In genomic region chr13:25249001-25249543, GRCh38 we compare ENCODE assay signal across 9 cellular contexts. TPM values are rescaled to one million over a fixed set of nuclear protein-coding genes. Genes with fewer than 3 reads are reported as not detected.
DNase-seq lines count a peak whose midpoint lies in the region; ATAC-seq, FAIRE-seq and TF ChIP-seq lines count a peak whose summit lies in the region.
"Had no signal": no experiment of that assay in that cellular context is flagged by ENCODE, and none has a peak within 500 bp of the region (broad histone marks: within the 10 kb centered on the region; RNA-seq: fewer than 3 reads in every experiment).

No MANE protein-coding gene starts in this region.

- H3K4me1 ChIP-seq in A549 (0 out of 3 replicates have a peak, but pooled peaks cover 3% of the 10 kb centered on the region), IMR-90 (ENCODE audit: control insufficient read depth, insufficient read depth, low read length) (no peaks in the 10 kb centered on the region), mesendoderm (ENCODE audit: control insufficient read depth, low read depth, low read length) (no peaks in the 10 kb centered on the region), esophagus squamous epithelium (no peaks in the 10 kb centered on the region)

- H2BK20ac ChIP-seq in IMR-90 (ENCODE audit: low read depth, low read length) = no peak overlapping the region

- no peak overlapping the region for H3K14ac ChIP-seq in IMR-90 (replicated peaks; ENCODE audit: low read depth, low read length)

- H3K4ac ChIP-seq in IMR-90 (ENCODE audit: low read depth, low read length) (no peak overlapping the region), mesendoderm (ENCODE audit: low read depth, low read length) (no peak overlapping the region)

- WGBS in A549 (ENCODE audit: missing lambda C conversion rate) = 44% methylated on average over 5 of the region's 5 CpGs
- no CpG with 5 or more reads among the region's 5 CpGs for WGBS in IMR-90 (ENCODE audit: extremely low coverage in 2 of 2, insufficient read length in 1 of 2), 2 experiments
- no CpG with 5 or more reads among the region's 5 CpGs for WGBS in mesendoderm (ENCODE audit: extremely low coverage, insufficient coverage, low lambda C conversion rate)
- WGBS in esophagus squamous epithelium, 2 donors = 40 to 57% methylated on average over 5 of the region's 5 CpGs

- H3K27me3 ChIP-seq in IMR-90 (ENCODE audit: control insufficient read depth, insufficient read depth, low read length) (no peaks in the 10 kb centered on the region), mesendoderm (ENCODE audit: insufficient read depth, low read length, poor library complexity) (no peaks in the 10 kb centered on the region), esophagus squamous epithelium (no peaks in the 10 kb centered on the region)

- peak in 1 of 2 experiments; percentile 9 for DNase-seq in A549 (ENCODE audit: low read depth in 1 of 2, low spot score in 1 of 2)
- DNase-seq in IMR-90 = peak; percentile 43
- peak; percentile 61 for DNase-seq in mesendoderm
- no peak for DNase-seq in activated CD4-positive, alpha-beta T cell treated with anti-CD3 and anti-CD28 coated beads, Interleukin-2, amount 50 U/mL, for 4 hours
- no peak for DNase-seq in esophagus squamous epithelium (lab: John Stamatoyannopoulos, UW)

- POLR2A ChIA-PET in A549 (lab: Yijun Ruan, JAX) = no interaction called here
- POLR2A ChIA-PET in IMR-90 (lab: Charles Lee; ENCODE audit: unreplicated experiment) = no interaction called here

- in situ Hi-C loops in IMR-90 (cut with MboI; ENCODE audit: low sequenced_read_pairs) = no loop called here

- H4K20me1 ChIP-seq in IMR-90 (ENCODE audit: insufficient read depth, low read length) = no peaks in the 10 kb centered on the region

- intact Hi-C loops in IMR-90 (cut with micrococcal nuclease) (no loop called here), esophagus squamous epithelium (cut with DNase I) (no loop called here)

- no peak for FAIRE-seq in A549 (lab: Jason Lieb, UNC)
- FAIRE-seq: colon had no signal

- H3K27ac ChIP-seq in A549 (no peak overlapping the region), IMR-90 (ENCODE audit: insufficient read depth, low read length) (no peak overlapping the region), angular gyrus (ENCODE audit: low read depth, low read length) (peak overlapping the region; percentile 37), mesendoderm (ENCODE audit: low read depth, low read length) (no peak overlapping the region), esophagus squamous epithelium (no peak overlapping the region)

- H2BK5ac ChIP-seq in IMR-90 (ENCODE audit: low read depth, low read length, poor library complexity, severe bottlenecking) = no peak overlapping the region
- no peak overlapping the region for H2BK5ac ChIP-seq in mesendoderm (ENCODE audit: low read length)

- H4K5ac ChIP-seq in IMR-90 (ENCODE audit: low read depth, low read length) (no peak overlapping the region), mesendoderm (ENCODE audit: low read length) (no peak overlapping the region)

- H3K79me2 ChIP-seq in mesendoderm (ENCODE audit: control insufficient read depth, insufficient read depth, low read length) = no peaks in the 10 kb centered on the region

- H3K79me1 ChIP-seq in IMR-90 (ENCODE audit: low read depth in 1 of 2, low read length in 2 of 2) (no peaks in the 10 kb centered on the region), mesendoderm (ENCODE audit: low read length) (no peaks in the 10 kb centered on the region)

- H4K91ac ChIP-seq in IMR-90 (ENCODE audit: insufficient read depth, low read depth, low read length) = no peak overlapping the region

- H3K4me2 ChIP-seq in A549 (no peak overlapping the region), IMR-90 (ENCODE audit: low read depth, low read length) (no peak overlapping the region), mesendoderm (ENCODE audit: low read length) (no peak overlapping the region)

- H3K4me3 ChIP-seq in A549 = no peak overlapping the region
- no peak overlapping the region for H3K4me3 ChIP-seq in IMR-90 (ENCODE audit: insufficient read depth, low read depth, low read length)
- H3K4me3 ChIP-seq in mesendoderm (ENCODE audit: low read length) = no peak overlapping the region
- no peak overlapping the region for H3K4me3 ChIP-seq in esophagus squamous epithelium

- no peak overlapping the region for H2AK5ac ChIP-seq in IMR-90 (ENCODE audit: low read depth, low read length)
- no peak overlapping the region for H2AK5ac ChIP-seq in mesendoderm (ENCODE audit: low read length)

- BruUV-seq in IMR-90 (replicated peaks; lab: Mats Ljungman, UMichigan) = no TSS peak

- no peak overlapping the region for H2BK15ac ChIP-seq in IMR-90 (ENCODE audit: low read depth, low read length)
- no peak overlapping the region for H2BK15ac ChIP-seq in mesendoderm (replicated peaks; ENCODE audit: low read depth)

- TF ChIP-seq EP300 in A549 (IDR thresholded peaks at IDR 0.05) = no peak

- H3K56ac ChIP-seq in IMR-90 (ENCODE audit: extremely low read depth, insufficient read depth, low read length) = no peak overlapping the region
- H3K56ac ChIP-seq in mesendoderm (ENCODE audit: low read length) = no peak overlapping the region

- H3K36me3 ChIP-seq in IMR-90 (ENCODE audit: control insufficient read depth, insufficient read depth, low read length) (peaks cover 11% of the 10 kb centered on the region), mesendoderm (ENCODE audit: control insufficient read depth, insufficient read depth, low read length) (no peaks in the 10 kb centered on the region), esophagus squamous epithelium (peaks cover 0 to 60% (median 0%) of the 10 kb centered on the region in 3 donors)

- H3K9me3 ChIP-seq in A549 = no peaks in the 10 kb centered on the region
- H3K9me3 ChIP-seq in IMR-90 (ENCODE audit: control insufficient read depth, insufficient read depth, low read length) = no peaks in the 10 kb centered on the region
- no peaks in the 10 kb centered on the region for H3K9me3 ChIP-seq in esophagus squamous epithelium

- H3K18ac ChIP-seq in IMR-90 (ENCODE audit: low read depth, low read length) (no peak overlapping the region), mesendoderm (ENCODE audit: low read length) (no peak overlapping the region)

- CTCF ChIA-PET in A549 (lab: Yijun Ruan, JAX) = no interaction called here
- CTCF ChIA-PET in IMR-90 (lab: Yijun Ruan, JAX) = no interaction called here

- no peak overlapping the region for H3K9ac ChIP-seq in IMR-90 (ENCODE audit: low read depth, low read length)
- H3K9ac ChIP-seq in mesendoderm (ENCODE audit: low read length) = no peak overlapping the region

- TF ChIP-seq POLR2A in A549 (IDR thresholded peaks at IDR 0.05; ENCODE audit: low read length) (no peak), IMR-90 (IDR thresholded peaks at IDR 0.05; ENCODE audit: low read depth, low read length) (no peak), esophagus squamous epithelium (IDR thresholded peaks at IDR 0.05) (no peak)

- H2AFZ ChIP-seq in IMR-90 (replicated peaks; ENCODE audit: low read length, poor library complexity) = no peak overlapping the region

- H3K23ac ChIP-seq in IMR-90 (ENCODE audit: low read depth, low read length) (no peak overlapping the region), mesendoderm (ENCODE audit: low read length) (no peak overlapping the region)

- TF ChIP-seq RAD21 in A549 (conservative IDR thresholded peaks at IDR 0.05 in 1 of 2, IDR thresholded peaks at IDR 0.05 in 1 of 2) (peak in 1 of 2 experiments; percentile 29; a peak in 2 of 5 replicates), IMR-90 (IDR thresholded peaks at IDR 0.05; ENCODE audit: low read length) (no peak)

- ATAC-seq in A549 (peak in 1 of 2 experiments; percentile 58; a peak in 2 of 6 replicates), GM18502 (IDR thresholded peaks at IDR 0.05; ENCODE audit: poor library complexity, unreplicated experiment) (peak; percentile 74), IMR-90 (ENCODE audit: low read depth) (peak; percentile 85), HG02642 (IDR thresholded peaks at IDR 0.05; ENCODE audit: poor library complexity, unreplicated experiment) (no peak)

- no peak overlapping the region for H2BK120ac ChIP-seq in IMR-90 (ENCODE audit: low read depth, low read length)
- no peak overlapping the region for H2BK120ac ChIP-seq in mesendoderm (ENCODE audit: low read depth, low read length)

- H4K8ac ChIP-seq in IMR-90 (ENCODE audit: low read depth in 2 of 2, low read length in 2 of 2) = no peak overlapping the region
- no peak overlapping the region for H4K8ac ChIP-seq in mesendoderm (ENCODE audit: low read depth, low read length)

- no peaks in the 10 kb centered on the region for H3K9me1 ChIP-seq in IMR-90 (ENCODE audit: insufficient read depth, low read length)

- 0 out of 3 replicates have a peak, but pooled peaks have one; percentile 14 for TF ChIP-seq CTCF in A549 (IDR thresholded peaks at IDR 0.05)
- TF ChIP-seq CTCF in IMR-90 (conservative IDR thresholded peaks at IDR 0.05; ENCODE audit: low read depth, low read length) = peak; percentile 40
- TF ChIP-seq CTCF in esophagus squamous epithelium (IDR thresholded peaks at IDR 0.05) = no peak

- H2AK9ac ChIP-seq in IMR-90 (replicated peaks; ENCODE audit: low read depth, low read length, poor library complexity) = no peak overlapping the region

- dilution Hi-C loops in IMR-90 (cut with HindIII; ENCODE audit: low sequenced_read_pairs, unreplicated experiment) = no loop called here

RNA-seq across cellular contexts. Expression of gene MTMR6, which starts 38.2 kb away (rescaled TPM):
- polyA plus RNA-seq in A549 (2011; rRNA removed) (15.1 and 22.4 TPM in 2 replicates), A549 (2017; fragmentation: RNase III; extraction: RNeasy Plus Mini Kit Qiagen cat#74134 plus additional on column Dnase treatment) (8.7 to 9.1 TPM (median 8.8 TPM) in 3 replicates), IMR-90 (2012; rRNA removed) (7.4 and 9.4 TPM in 2 replicates)
- 3.0 and 3.2 TPM in 2 replicates for polyA plus RNA-seq in A549 (2012; cell fraction: cytosol; rRNA removed)
- 1.7 and 2.6 TPM in 2 replicates for polyA plus RNA-seq in A549 (2012; cell fraction: nucleus; rRNA removed)
- polyA minus RNA-seq in A549 (2011; rRNA and poly(A)+ RNA removed) = 5.5 and 5.8 TPM in 2 replicates
- total RNA-seq in IMR-90 (2012; rRNA removed) (21.7 and 33.1 TPM in 2 replicates), esophagus squamous epithelium (10 to 100 TPM in 3 of 4 donors, 1 to 10 TPM in 1; 6.5 to 14.9 (median 13.2) TPM)
- 2.7 and 3.8 TPM in 2 replicates for polyA plus RNA-seq in IMR-90 (2012; cell fraction: cytosol; rRNA removed)
- polyA plus RNA-seq in IMR-90 (2012; cell fraction: nucleus; rRNA removed; ENCODE audit: low replicate concordance) = 1.9 and 5.4 TPM in 2 replicates
- polyA plus RNA-seq in mesendoderm (2013, experiment 1 of 2) = 5.1 TPM
- polyA plus RNA-seq in mesendoderm (2013, experiment 2 of 2) = 5.3 TPM

RNA-seq across cellular contexts. Expression of gene NUP58, which starts 52.4 kb away (rescaled TPM):
- polyA plus RNA-seq in A549 (2011; rRNA removed) (46.4 and 55.6 TPM in 2 replicates), A549 (2017; fragmentation: RNase III; extraction: RNeasy Plus Mini Kit Qiagen cat#74134 plus additional on column Dnase treatment) (19.6 to 20.1 TPM (median 20.0 TPM) in 3 replicates), IMR-90 (2012; rRNA removed) (25.2 and 29.7 TPM in 2 replicates)
- polyA plus RNA-seq in A549 (2012; cell fraction: cytosol; rRNA removed) = 15.1 and 20.2 TPM in 2 replicates
- 10.6 and 12.7 TPM in 2 replicates for polyA plus RNA-seq in A549 (2012; cell fraction: nucleus; rRNA removed)
- 48.8 and 52.7 TPM in 2 replicates for polyA minus RNA-seq in A549 (2011; rRNA and poly(A)+ RNA removed)
- total RNA-seq in IMR-90 (2012; rRNA removed) (50.7 and 61.4 TPM in 2 replicates), esophagus squamous epithelium (10 to 100 TPM; 22.4 to 51.9 (median 36.3) TPM)
- 14.6 and 20.5 TPM in 2 replicates for polyA plus RNA-seq in IMR-90 (2012; cell fraction: cytosol; rRNA removed)
- polyA plus RNA-seq in IMR-90 (2012; cell fraction: nucleus; rRNA removed; ENCODE audit: low replicate concordance) = 15.1 and 32.3 TPM in 2 replicates
- polyA plus RNA-seq in mesendoderm (2013, experiment 1 of 2) = 47.0 TPM
- 49.4 TPM for polyA plus RNA-seq in mesendoderm (2013, experiment 2 of 2)

Comparison
In these comparisons a context has a peak if more than half of its experiments do, and no peak if none do; other contexts are left out.
1. DNase-seq: peak in IMR-90 (single experiment) and mesendoderm (single experiment); none in activated CD4-positive, alpha-beta T cell treated with anti-CD3 and anti-CD28 coated beads, Interleukin-2, amount 50 U/mL, for 4 hours (0 of 2) and esophagus squamous epithelium (single experiment).
2. CTCF ChIP-seq: peak in A549 (single experiment) and IMR-90 (single experiment); none in esophagus squamous epithelium (0 of 6).